In genomic region chr12:122855985-122856831, GRCh38 we compare ENCODE assay signal across 1 cellular context.
TF ChIP-seq lines count a peak whose summit lies in the region.

No MANE protein-coding gene starts in this region.

TF ChIP-seq in HEK293, 187 proteins besides CTCF, POLR2A, EP300 and RAD21 (continued from another document):
- 0 out of 2 replicates have a peak, but pooled peaks have one; percentile 27 for TF ChIP-seq HIC1 (tag by site-specific recombination; IDR thresholded peaks at IDR 0.05)
- 0 out of 2 replicates have a peak, but pooled peaks have one; percentile 43 for TF ChIP-seq ZNF600 (tag by site-specific recombination; IDR thresholded peaks at IDR 0.05)
- TF ChIP-seq ZIC2 (tag by site-specific recombination; IDR thresholded peaks at IDR 0.05) = peak; percentile 44
- peak; percentile 35 for TF ChIP-seq GLIS2 (tag by site-specific recombination; IDR thresholded peaks at IDR 0.05)
- no peak for TF ChIP-seq ZNF791 (tag by site-specific recombination; IDR thresholded peaks at IDR 0.05)
- TF ChIP-seq ZBTB17 (tag by site-specific recombination; IDR thresholded peaks at IDR 0.05) = no peak
- no peak for TF ChIP-seq ZNF777 (tag by site-specific recombination; IDR thresholded peaks at IDR 0.05; ENCODE audit: borderline replicate concordance)
TF ChIP-seq in HEK293: peak in this region for 6.
